7 cellular contexts compared by ENCODE assay signal in genomic region chr5:177963966-177964365, GRCh38. TPM values are rescaled to one million over a fixed set of nuclear protein-coding genes. Genes with fewer than 3 reads are reported as not detected.
"Had no signal": no experiment of that assay in that cellular context is flagged by ENCODE, and none has a peak within 500 bp of the region (broad histone marks: within the 10 kb centered on the region; RNA-seq: fewer than 3 reads in every experiment).

No MANE protein-coding gene starts in this region.

- H3K27ac Mint-ChIP-seq: HFFc6 had no signal

- H3K9ac ChIP-seq: GM23248 had no signal

- H3K4me3 ChIP-seq: GM23248, HAP-1, K562 had no signal

- H3K9me3 ChIP-seq: HAP-1 had no signal

- H3K4me1 ChIP-seq: HAP-1 had no signal

- DNase-seq: GM23248, GOT3, HFFc6, IMR-90 had no signal

- H3K36me3 ChIP-seq: HAP-1 had no signal

- H3K4me3 Mint-ChIP-seq: HFFc6 had no signal

- H3K27ac ChIP-seq: GM23248 had no signal

RNA-seq across cellular contexts. Expression of gene PROP1, which starts 32.1 kb away (rescaled TPM):
- total RNA-seq: GM23248, HFFc6, HT-29, IMR-90, K562 had no signal
- polyA plus RNA-seq: GM23248, IMR-90, K562 had no signal
